In genomic region chr14:104423224-104423681, GRCh38 we compare ENCODE assay signal across 21 cellular contexts.
DNase-seq lines count a peak whose midpoint lies in the region; ATAC-seq and TF ChIP-seq lines count a peak whose summit lies in the region.
"Had no signal": no experiment of that assay in that cellular context is flagged by ENCODE, and none has a peak within 500 bp of the region (broad histone marks: within the 10 kb centered on the region; RNA-seq: fewer than 3 reads in every experiment).

No MANE protein-coding gene starts in this region.

- no peak for TF ChIP-seq CTCF in osteocyte (IDR thresholded peaks at IDR 0.05)

- H3K27ac Mint-ChIP-seq in osteocyte (ENCODE audit: unreplicated experiment): no peak overlapping the region
- H3K27ac Mint-ChIP-seq: activated CD4-positive, alpha-beta T cell treated with anti-CD3 and anti-CD28 coated beads, Interleukin-2, amount 10 ng/mL, durations not matched to agents 24 days and 14 days; activated naive CD4-positive, alpha-beta T cell treated with anti-CD3 and anti-CD28 coated beads for 36 hours; CD4-positive, alpha-beta T cell; nephron progenitor cell; stimulated activated effector memory CD8-positive, alpha-beta T cell treated with anti-CD3 and anti-CD28 coated beads, Interleukin-12 subunit alpha, Interleukin-12 subunit beta, amount 100 ng/mL, for 72 hours had no signal

- peak; percentile 18 for DNase-seq in activated CD4-positive, CD25-positive, alpha-beta regulatory T cell treated with anti-CD3 and anti-CD28 coated beads, Interleukin-2, amount 50 U/mL, for 72 hours
- DNase-seq in D341Med (ENCODE audit: low spot score) (peak; percentile 18), ecto neural progenitor cell (ENCODE audit: low spot score) (peak; percentile 43), osteocyte (ENCODE audit: extremely low spot score, unreplicated experiment) (peak; percentile 81), erythroblast (lab: John Stamatoyannopoulos, UW) (no peak), COLO668 (lab: John Stamatoyannopoulos, UW; ENCODE audit: unreplicated experiment) (no peak)
- DNase-seq in NK-92 treated with Interleukin-12 subunit alpha and Interleukin-12 subunit beta, amount 100 ng/mL, for 24 hours (lab: John Stamatoyannopoulos, UW): no peak
- DNase-seq: activated CD4-positive, alpha-beta T cell treated with anti-CD3 and anti-CD28 coated beads, Interleukin-2, amount 10 ng/mL, durations not matched to agents 24 days and 14 days; activated naive CD4-positive, alpha-beta T cell treated with anti-CD3 and anti-CD28 coated beads for 36 hours; GOT3; kidney glomerular epithelial cell; mammary epithelial cell; nephron progenitor cell; SHP77; WERI-Rb-1 had no signal

- H3K9me3 Mint-ChIP-seq in osteocyte (ENCODE audit: unreplicated experiment): no peaks in the 10 kb centered on the region
- H3K9me3 Mint-ChIP-seq: activated CD4-positive, alpha-beta T cell treated with anti-CD3 and anti-CD28 coated beads, Interleukin-2, amount 10 ng/mL, durations not matched to agents 24 days and 14 days; activated naive CD4-positive, alpha-beta T cell treated with anti-CD3 and anti-CD28 coated beads for 36 hours; CD4-positive, alpha-beta T cell; nephron progenitor cell; stimulated activated effector memory CD8-positive, alpha-beta T cell treated with anti-CD3 and anti-CD28 coated beads, Interleukin-12 subunit alpha, Interleukin-12 subunit beta, amount 100 ng/mL, for 72 hours had no signal

- peaks cover 9% of the 10 kb centered on the region for H3K27me3 Mint-ChIP-seq in osteocyte (ENCODE audit: unreplicated experiment)
- H3K27me3 Mint-ChIP-seq: CD4-positive, alpha-beta T cell had no signal

- TF ChIP-seq POLR2A in erythroblast (IDR thresholded peaks at IDR 0.05; ENCODE audit: low read length): no peak

- H3K4me3 Mint-ChIP-seq in osteocyte (ENCODE audit: unreplicated experiment): no peak overlapping the region
- H3K4me3 Mint-ChIP-seq: activated CD4-positive, alpha-beta T cell treated with anti-CD3 and anti-CD28 coated beads, Interleukin-2, amount 10 ng/mL, durations not matched to agents 24 days and 14 days; activated naive CD4-positive, alpha-beta T cell treated with anti-CD3 and anti-CD28 coated beads for 36 hours; CD4-positive, alpha-beta T cell; nephron progenitor cell; stimulated activated effector memory CD8-positive, alpha-beta T cell treated with anti-CD3 and anti-CD28 coated beads, Interleukin-12 subunit alpha, Interleukin-12 subunit beta, amount 100 ng/mL, for 72 hours had no signal

- H3K36me3 Mint-ChIP-seq in osteocyte (ENCODE audit: unreplicated experiment): no peaks in the 10 kb centered on the region
- H3K36me3 Mint-ChIP-seq: stimulated activated effector memory CD8-positive, alpha-beta T cell treated with anti-CD3 and anti-CD28 coated beads, Interleukin-12 subunit alpha, Interleukin-12 subunit beta, amount 100 ng/mL, for 72 hours had no signal

- ATAC-seq in activated CD4-positive, CD25-positive, alpha-beta regulatory T cell treated with anti-CD3 and anti-CD28 coated beads, Interleukin-2, amount 50 U/mL, for 24 hours: no peak
- ATAC-seq: gastroesophageal sphincter; GM12878; pancreas; stimulated activated effector memory CD8-positive, alpha-beta T cell treated with anti-CD3 and anti-CD28 coated beads, Interleukin-12 subunit alpha, Interleukin-12 subunit beta, amount 100 ng/mL, for 72 hours had no signal

- no peaks in the 10 kb centered on the region for H3K4me1 Mint-ChIP-seq in osteocyte (ENCODE audit: unreplicated experiment)
- H3K4me1 Mint-ChIP-seq: activated CD4-positive, alpha-beta T cell treated with anti-CD3 and anti-CD28 coated beads, Interleukin-2, amount 10 ng/mL, durations not matched to agents 24 days and 14 days had no signal

Comparison
In these comparisons a context has a peak if more than half of its experiments do, and no peak if none do; other contexts are left out.
1. DNase-seq: peak in activated CD4-positive, CD25-positive, alpha-beta regulatory T cell treated with anti-CD3 and anti-CD28 coated beads, Interleukin-2, amount 50 U/mL, for 72 hours (single experiment), D341Med (single experiment), ecto neural progenitor cell (single experiment) and osteocyte (single experiment); none in erythroblast (0 of 2), NK-92 treated with Interleukin-12 subunit alpha and Interleukin-12 subunit beta, amount 100 ng/mL, for 24 hours (single experiment) and COLO668 (single experiment).